3 cellular contexts compared by ENCODE assay signal in the genomic region with DNA sequence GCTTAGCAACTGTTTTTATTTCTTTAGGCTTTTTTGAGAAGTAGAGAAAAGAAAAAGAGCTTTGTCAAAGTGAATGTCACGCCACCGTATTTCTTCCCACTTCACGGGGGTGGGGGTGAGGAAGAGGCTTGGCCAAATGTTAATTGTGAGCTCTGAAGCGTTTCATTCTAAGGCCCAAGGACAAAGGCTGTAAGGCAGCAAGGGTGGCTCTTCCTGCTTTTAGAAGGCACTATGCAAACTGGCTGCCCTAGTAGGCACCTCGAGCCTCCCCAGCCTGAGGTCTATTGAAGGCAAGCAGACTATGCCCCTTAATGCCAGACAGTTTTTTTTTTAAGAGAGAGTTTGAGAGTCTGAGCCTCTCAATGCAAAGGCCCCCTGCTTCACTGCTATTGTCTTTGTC.
TF ChIP-seq lines count a peak whose summit lies in the region.

No MANE protein-coding gene starts in this region.

TF ChIP-seq in GM23338, 12 proteins besides CTCF, POLR2A, EP300 and RAD21 (continues in another document):
- TF ChIP-seq, protein P1, sequence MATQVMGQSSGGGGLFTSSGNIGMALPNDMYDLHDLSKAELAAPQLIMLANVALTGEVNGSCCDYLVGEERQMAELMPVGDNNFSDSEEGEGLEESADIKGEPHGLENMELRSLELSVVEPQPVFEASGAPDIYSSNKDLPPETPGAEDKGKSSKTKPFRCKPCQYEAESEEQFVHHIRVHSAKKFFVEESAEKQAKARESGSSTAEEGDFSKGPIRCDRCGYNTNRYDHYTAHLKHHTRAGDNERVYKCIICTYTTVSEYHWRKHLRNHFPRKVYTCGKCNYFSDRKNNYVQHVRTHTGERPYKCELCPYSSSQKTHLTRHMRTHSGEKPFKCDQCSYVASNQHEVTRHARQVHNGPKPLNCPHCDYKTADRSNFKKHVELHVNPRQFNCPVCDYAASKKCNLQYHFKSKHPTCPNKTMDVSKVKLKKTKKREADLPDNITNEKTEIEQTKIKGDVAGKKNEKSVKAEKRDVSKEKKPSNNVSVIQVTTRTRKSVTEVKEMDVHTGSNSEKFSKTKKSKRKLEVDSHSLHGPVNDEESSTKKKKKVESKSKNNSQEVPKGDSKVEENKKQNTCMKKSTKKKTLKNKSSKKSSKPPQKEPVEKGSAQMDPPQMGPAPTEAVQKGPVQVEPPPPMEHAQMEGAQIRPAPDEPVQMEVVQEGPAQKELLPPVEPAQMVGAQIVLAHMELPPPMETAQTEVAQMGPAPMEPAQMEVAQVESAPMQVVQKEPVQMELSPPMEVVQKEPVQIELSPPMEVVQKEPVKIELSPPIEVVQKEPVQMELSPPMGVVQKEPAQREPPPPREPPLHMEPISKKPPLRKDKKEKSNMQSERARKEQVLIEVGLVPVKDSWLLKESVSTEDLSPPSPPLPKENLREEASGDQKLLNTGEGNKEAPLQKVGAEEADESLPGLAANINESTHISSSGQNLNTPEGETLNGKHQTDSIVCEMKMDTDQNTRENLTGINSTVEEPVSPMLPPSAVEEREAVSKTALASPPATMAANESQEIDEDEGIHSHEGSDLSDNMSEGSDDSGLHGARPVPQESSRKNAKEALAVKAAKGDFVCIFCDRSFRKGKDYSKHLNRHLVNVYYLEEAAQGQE (IDR thresholded peaks at IDR 0.05; ENCODE audit: unreplicated experiment), result no peak
- no peak for TF ChIP-seq JUNB (IDR thresholded peaks at IDR 0.05; ENCODE audit: unreplicated experiment)

TF ChIP-seq in H1, 55 proteins besides CTCF, POLR2A, EP300 and RAD21:
- TF ChIP-seq HDAC6 (IDR thresholded peaks at IDR 0.05; ENCODE audit: low read depth, low read length) (no peak), TBP (IDR thresholded peaks at IDR 0.05; ENCODE audit: low read depth, low read length) (no peak), MAFK (IDR thresholded peaks at IDR 0.05; ENCODE audit: low read depth, low read length) (no peak)

TF ChIP-seq in HEK293T, 16 proteins besides CTCF, POLR2A, EP300 and RAD21:
- TF ChIP-seq FOXM1 (IDR thresholded peaks at IDR 0.05; ENCODE audit: borderline replicate concordance), result no peak
- TF ChIP-seq, protein P2, sequence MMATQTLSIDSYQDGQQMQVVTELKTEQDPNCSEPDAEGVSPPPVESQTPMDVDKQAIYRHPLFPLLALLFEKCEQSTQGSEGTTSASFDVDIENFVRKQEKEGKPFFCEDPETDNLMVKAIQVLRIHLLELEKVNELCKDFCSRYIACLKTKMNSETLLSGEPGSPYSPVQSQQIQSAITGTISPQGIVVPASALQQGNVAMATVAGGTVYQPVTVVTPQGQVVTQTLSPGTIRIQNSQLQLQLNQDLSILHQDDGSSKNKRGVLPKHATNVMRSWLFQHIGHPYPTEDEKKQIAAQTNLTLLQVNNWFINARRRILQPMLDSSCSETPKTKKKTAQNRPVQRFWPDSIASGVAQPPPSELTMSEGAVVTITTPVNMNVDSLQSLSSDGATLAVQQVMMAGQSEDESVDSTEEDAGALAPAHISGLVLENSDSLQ (IDR thresholded peaks at IDR 0.05), result no peak
